1 cellular context compared by ENCODE assay signal in the genomic region with DNA sequence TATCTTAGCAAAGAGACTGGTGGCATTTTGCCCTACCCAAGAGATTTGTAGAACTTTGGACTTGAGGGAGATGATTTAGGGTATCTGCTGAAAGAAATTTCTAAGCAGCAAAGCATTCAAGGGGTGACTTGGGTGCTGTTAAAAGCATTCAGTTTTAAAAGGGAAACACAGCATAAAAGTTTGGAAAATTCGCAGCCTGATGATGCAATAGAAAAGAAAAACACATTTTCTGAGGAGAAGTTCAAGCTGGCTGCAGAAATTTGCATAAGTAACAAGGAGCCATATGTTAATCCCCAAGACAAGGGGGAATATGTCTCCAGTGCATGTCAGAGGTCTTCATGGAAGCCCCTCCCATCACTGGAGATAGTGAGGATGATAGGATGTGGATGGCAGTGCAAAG. TPM values are rescaled to one million over a fixed set of nuclear protein-coding genes. Genes with fewer than 3 reads are reported as not detected.
"Had no signal": no experiment of that assay in that cellular context is flagged by ENCODE, and none has a peak within 500 bp of the region (broad histone marks: within the 10 kb centered on the region; RNA-seq: fewer than 3 reads in every experiment).

No MANE protein-coding gene starts in this region.

RNA-seq across cellular contexts. Expression of gene PNMA3, which starts 48.7 kb away (rescaled TPM):
- total RNA-seq: osteocyte had no signal
